In the genomic region with DNA sequence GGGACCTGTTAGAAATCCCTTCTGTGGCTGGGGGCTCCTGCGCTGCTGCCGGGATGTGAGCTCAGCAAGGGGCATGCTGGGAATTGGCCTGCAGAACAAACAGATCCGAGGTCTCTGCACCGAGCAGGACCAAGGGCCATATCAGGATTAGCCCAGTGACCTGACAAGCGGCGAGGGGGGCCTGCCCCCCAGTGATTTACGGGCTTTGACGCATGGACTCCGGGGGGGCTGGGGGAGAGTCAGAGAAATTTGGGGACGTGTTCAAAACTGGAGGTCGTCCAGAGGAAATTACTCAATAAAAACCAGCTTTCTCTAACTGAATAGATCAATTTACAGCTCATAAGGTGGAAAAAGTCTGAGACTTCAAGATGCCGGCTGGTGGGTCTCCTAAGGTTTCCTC, we compare ENCODE assay signal across 1 cellular context.
TF ChIP-seq lines count a peak whose summit lies in the region.

No MANE protein-coding gene starts in this region.

TF ChIP-seq in HepG2, 621 proteins besides CTCF, POLR2A, EP300 and RAD21 (continued from another document):
- TF ChIP-seq, protein P1, sequence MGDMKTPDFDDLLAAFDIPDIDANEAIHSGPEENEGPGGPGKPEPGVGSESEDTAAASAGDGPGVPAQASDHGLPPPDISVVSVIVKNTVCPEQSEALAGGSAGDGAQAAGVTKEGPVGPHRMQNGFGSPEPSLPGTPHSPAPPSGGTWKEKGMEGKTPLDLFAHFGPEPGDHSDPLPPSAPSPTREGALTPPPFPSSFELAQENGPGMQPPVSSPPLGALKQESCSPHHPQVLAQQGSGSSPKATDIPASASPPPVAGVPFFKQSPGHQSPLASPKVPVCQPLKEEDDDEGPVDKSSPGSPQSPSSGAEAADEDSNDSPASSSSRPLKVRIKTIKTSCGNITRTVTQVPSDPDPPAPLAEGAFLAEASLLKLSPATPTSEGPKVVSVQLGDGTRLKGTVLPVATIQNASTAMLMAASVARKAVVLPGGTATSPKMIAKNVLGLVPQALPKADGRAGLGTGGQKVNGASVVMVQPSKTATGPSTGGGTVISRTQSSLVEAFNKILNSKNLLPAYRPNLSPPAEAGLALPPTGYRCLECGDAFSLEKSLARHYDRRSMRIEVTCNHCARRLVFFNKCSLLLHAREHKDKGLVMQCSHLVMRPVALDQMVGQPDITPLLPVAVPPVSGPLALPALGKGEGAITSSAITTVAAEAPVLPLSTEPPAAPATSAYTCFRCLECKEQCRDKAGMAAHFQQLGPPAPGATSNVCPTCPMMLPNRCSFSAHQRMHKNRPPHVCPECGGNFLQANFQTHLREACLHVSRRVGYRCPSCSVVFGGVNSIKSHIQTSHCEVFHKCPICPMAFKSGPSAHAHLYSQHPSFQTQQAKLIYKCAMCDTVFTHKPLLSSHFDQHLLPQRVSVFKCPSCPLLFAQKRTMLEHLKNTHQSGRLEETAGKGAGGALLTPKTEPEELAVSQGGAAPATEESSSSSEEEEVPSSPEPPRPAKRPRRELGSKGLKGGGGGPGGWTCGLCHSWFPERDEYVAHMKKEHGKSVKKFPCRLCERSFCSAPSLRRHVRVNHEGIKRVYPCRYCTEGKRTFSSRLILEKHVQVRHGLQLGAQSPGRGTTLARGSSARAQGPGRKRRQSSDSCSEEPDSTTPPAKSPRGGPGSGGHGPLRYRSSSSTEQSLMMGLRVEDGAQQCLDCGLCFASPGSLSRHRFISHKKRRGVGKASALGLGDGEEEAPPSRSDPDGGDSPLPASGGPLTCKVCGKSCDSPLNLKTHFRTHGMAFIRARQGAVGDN (CRISPR knock-in tag; IDR thresholded peaks at IDR 0.05): peak; percentile 39
- TF ChIP-seq ZNF441 (CRISPR knock-in tag; IDR thresholded peaks at IDR 0.05; ENCODE audit: borderline replicate concordance) (no peak), ZNF3 (CRISPR knock-in tag; IDR thresholded peaks at IDR 0.05) (no peak), DNMT3B (CRISPR knock-in tag; conservative IDR thresholded peaks at IDR 0.05) (no peak)
